In genomic region chr6:30657454-30657853, GRCh38 we compare ENCODE assay signal across 19 cellular contexts. TPM values are rescaled to one million over a fixed set of nuclear protein-coding genes. Genes with fewer than 3 reads are reported as not detected.
A peak's percentile ranks its signal among the peaks of the same experiment; 100 is the strongest.
DNase-seq lines count a peak whose midpoint lies in the region; ATAC-seq and TF ChIP-seq lines count a peak whose summit lies in the region.
"Had no signal": no experiment of that assay in that cellular context is flagged by ENCODE, and none has a peak within 500 bp of the region (broad histone marks: within the 10 kb centered on the region; RNA-seq: fewer than 3 reads in every experiment).

No MANE protein-coding gene starts in this region.

- H3K4me3 Mint-ChIP-seq in stimulated activated naive CD8-positive, alpha-beta T cell treated with anti-CD3 and anti-CD28 coated beads, Interleukin-15, Interleukin-2, amounts not matched to agents 100 ng/mL and 50 ng/mL, for 24 hours = no peak overlapping the region
- H3K4me3 Mint-ChIP-seq in stimulated activated naive CD8-positive, alpha-beta T cell treated with anti-CD3 and anti-CD28 coated beads, Interleukin-15, amount 100 ng/mL, for 72 hours = no peak overlapping the region
- no peak overlapping the region for H3K4me3 Mint-ChIP-seq in effector memory CD8-positive, alpha-beta T cell
- H3K4me3 Mint-ChIP-seq: activated CD4-positive, alpha-beta memory T cell treated with anti-CD3 and anti-CD28 coated beads for 36 hours; activated T-cell treated with anti-CD3 and anti-CD28 coated beads, Interleukin-2, amount 50 U/mL, for 4 hours; mesothelial cell of epicardium; WTC11 had no signal

- H3K4me3 ChIP-seq in testis = no peak overlapping the region
- H3K4me3 ChIP-seq: breast epithelium, SK-N-MC, transverse colon had no signal

- TF ChIP-seq POLR2A in testis (IDR thresholded peaks at IDR 0.05) = no peak

- no peaks in the 10 kb centered on the region for H3K4me1 ChIP-seq in testis
- H3K4me1 ChIP-seq: breast epithelium, transverse colon had no signal

- H3K9me3 ChIP-seq in testis = no peaks in the 10 kb centered on the region
- H3K9me3 ChIP-seq: breast epithelium, transverse colon had no signal

- no peak overlapping the region for H3K27ac ChIP-seq in testis
- H3K27ac ChIP-seq: breast epithelium, C4-2B, SK-N-MC, transverse colon had no signal

- no peaks in the 10 kb centered on the region for H3K27me3 Mint-ChIP-seq in stimulated activated naive CD8-positive, alpha-beta T cell treated with anti-CD3 and anti-CD28 coated beads, Interleukin-15, Interleukin-2, amounts not matched to agents 100 ng/mL and 50 ng/mL, for 24 hours
- H3K27me3 Mint-ChIP-seq in stimulated activated naive CD8-positive, alpha-beta T cell treated with anti-CD3 and anti-CD28 coated beads, Interleukin-15, amount 100 ng/mL, for 72 hours = no peaks in the 10 kb centered on the region
- H3K27me3 Mint-ChIP-seq in effector memory CD8-positive, alpha-beta T cell = no peaks in the 10 kb centered on the region
- H3K27me3 Mint-ChIP-seq: activated CD4-positive, alpha-beta memory T cell treated with anti-CD3 and anti-CD28 coated beads for 36 hours had no signal

- H3K36me3 ChIP-seq in testis (ENCODE audit: low read depth, missing control alignments) = no peaks in the 10 kb centered on the region

- no peaks in the 10 kb centered on the region for H3K9me3 Mint-ChIP-seq in stimulated activated naive CD8-positive, alpha-beta T cell treated with anti-CD3 and anti-CD28 coated beads, Interleukin-15, Interleukin-2, amounts not matched to agents 100 ng/mL and 50 ng/mL, for 24 hours
- H3K9me3 Mint-ChIP-seq in stimulated activated naive CD8-positive, alpha-beta T cell treated with anti-CD3 and anti-CD28 coated beads, Interleukin-15, amount 100 ng/mL, for 72 hours = no peaks in the 10 kb centered on the region
- no peaks in the 10 kb centered on the region for H3K9me3 Mint-ChIP-seq in effector memory CD8-positive, alpha-beta T cell
- H3K9me3 Mint-ChIP-seq: activated CD4-positive, alpha-beta memory T cell treated with anti-CD3 and anti-CD28 coated beads for 36 hours; activated T-cell treated with anti-CD3 and anti-CD28 coated beads, Interleukin-2, amount 50 U/mL, for 4 hours; mesothelial cell of epicardium; WTC11 had no signal

- H3K27me3 ChIP-seq in testis = no peaks in the 10 kb centered on the region
- H3K27me3 ChIP-seq: breast epithelium, transverse colon had no signal

- H3K36me3 Mint-ChIP-seq in stimulated activated naive CD8-positive, alpha-beta T cell treated with anti-CD3 and anti-CD28 coated beads, Interleukin-15, Interleukin-2, amounts not matched to agents 100 ng/mL and 50 ng/mL, for 24 hours (ENCODE audit: low read depth) = peaks cover 69% of the 10 kb centered on the region
- H3K36me3 Mint-ChIP-seq in effector memory CD8-positive, alpha-beta T cell (ENCODE audit: insufficient read depth) = peaks cover 77% of the 10 kb centered on the region

- ATAC-seq in stimulated activated naive CD8-positive, alpha-beta T cell treated with anti-CD3 and anti-CD28 coated beads, Interleukin-15, amount 100 ng/mL, for 72 hours = no peak
- no peak for ATAC-seq in effector memory CD8-positive, alpha-beta T cell (replicated peaks)
- ATAC-seq: activated T-cell treated with anti-CD3 and anti-CD28 coated beads, Interleukin-2, amount 50 U/mL, for 4 hours; WTC11 had no signal

- intact Hi-C loops in testis (cut with DNase I; ENCODE audit: low total_unique reads) = no loop called here

- H3K27ac Mint-ChIP-seq in stimulated activated naive CD8-positive, alpha-beta T cell treated with anti-CD3 and anti-CD28 coated beads, Interleukin-15, Interleukin-2, amounts not matched to agents 100 ng/mL and 50 ng/mL, for 24 hours = peak overlapping the region; percentile 74
- H3K27ac Mint-ChIP-seq in stimulated activated naive CD8-positive, alpha-beta T cell treated with anti-CD3 and anti-CD28 coated beads, Interleukin-15, amount 100 ng/mL, for 72 hours = peak overlapping the region in 1 of 2 donors; percentile 55
- peak overlapping the region; percentile 23 to 35 for H3K27ac Mint-ChIP-seq in effector memory CD8-positive, alpha-beta T cell
- H3K27ac Mint-ChIP-seq: activated CD4-positive, alpha-beta memory T cell treated with anti-CD3 and anti-CD28 coated beads for 36 hours; mesothelial cell of epicardium; WTC11 had no signal

- DNase-seq in stimulated activated naive CD8-positive, alpha-beta T cell treated with anti-CD3 and anti-CD28 coated beads, Interleukin-15, amount 100 ng/mL, for 72 hours = no peak
- DNase-seq in effector memory CD8-positive, alpha-beta T cell = no peak
- DNase-seq in testis (peak; percentile 46), AG08396 (ENCODE audit: low spot score) (no peak), epidermal melanocyte (ENCODE audit: insufficient read length, low spot score) (no peak)
- DNase-seq: ACHN; activated CD4-positive, alpha-beta memory T cell treated with anti-CD3 and anti-CD28 coated beads for 36 hours; activated T-cell treated with anti-CD3 and anti-CD28 coated beads, Interleukin-2, amount 50 U/mL, for 4 hours; cortex of kidney; GF-D8; stimulated activated naive CD4-positive, alpha-beta T cell treated with Interleukin-2 at 50 U/mL for 16 hours; T-helper 9 cell; transverse colon had no signal

- H3K4me1 Mint-ChIP-seq in stimulated activated naive CD8-positive, alpha-beta T cell treated with anti-CD3 and anti-CD28 coated beads, Interleukin-15, Interleukin-2, amounts not matched to agents 100 ng/mL and 50 ng/mL, for 24 hours (ENCODE audit: low read depth) = no peaks in the 10 kb centered on the region
- no peaks in the 10 kb centered on the region for H3K4me1 Mint-ChIP-seq in stimulated activated naive CD8-positive, alpha-beta T cell treated with anti-CD3 and anti-CD28 coated beads, Interleukin-15, amount 100 ng/mL, for 72 hours
- H3K4me1 Mint-ChIP-seq in effector memory CD8-positive, alpha-beta T cell (ENCODE audit: low read depth in 2 of 2) = no peaks in the 10 kb centered on the region
- H3K4me1 Mint-ChIP-seq: mesothelial cell of epicardium, WTC11 had no signal

- no peak for TF ChIP-seq CTCF in testis (IDR thresholded peaks at IDR 0.05)

RNA-seq across cellular contexts. Expression of gene C6orf136, which starts 10.5 kb away (rescaled TPM):
- total RNA-seq in testis = 10 to 100 TPM; 17.8 to 22.0 TPM
- 26.0 TPM for polyA plus RNA-seq in testis (ENCODE audit: insufficient read depth, low read depth, low replicate concordance)

RNA-seq across cellular contexts. Expression of gene DHX16, which starts 15.4 kb away (rescaled TPM):
- total RNA-seq in testis = 10 to 100 TPM; 68.0 TPM
- 109 TPM for polyA plus RNA-seq in testis (ENCODE audit: insufficient read depth, low read depth, low replicate concordance)

RNA-seq across cellular contexts. Expression of gene PPP1R18, which starts 29.0 kb away (rescaled TPM):
- total RNA-seq in testis = 1 to 10 TPM; 9.0 to 9.3 TPM
- 24.9 TPM for polyA plus RNA-seq in testis (ENCODE audit: insufficient read depth, low read depth, low replicate concordance)

RNA-seq across cellular contexts. Expression of gene ATAT1, which starts 30.8 kb away (rescaled TPM):
- total RNA-seq in testis = 10 to 100 TPM; 20.7 to 36.4 TPM
- 29.4 TPM for polyA plus RNA-seq in testis (ENCODE audit: insufficient read depth, low read depth, low replicate concordance)

RNA-seq across cellular contexts. Expression of gene NRM, which starts 33.3 kb away (rescaled TPM):
- total RNA-seq in testis = 10 to 100 TPM in 1 of 2 donors, 1 to 10 TPM in 1; 9.5 to 10.5 TPM
- polyA plus RNA-seq in testis (ENCODE audit: insufficient read depth, low read depth, low replicate concordance) = 26.6 TPM
